ENCODE assay signal across 12 cellular contexts in genomic region chr4:101104264-101105052, GRCh38.
DNase-seq lines count a peak whose midpoint lies in the region; FAIRE-seq and TF ChIP-seq lines count a peak whose summit lies in the region.
"Had no signal": no experiment of that assay in that cellular context is flagged by ENCODE, and none has a peak within 500 bp of the region (broad histone marks: within the 10 kb centered on the region; RNA-seq: fewer than 3 reads in every experiment).

No MANE protein-coding gene starts in this region.

- TF ChIP-seq CTCF in HL-60 (IDR thresholded peaks at IDR 0.05; ENCODE audit: insufficient read depth, low read length) (no peak), endothelial cell (IDR thresholded peaks at IDR 0.05; ENCODE audit: unreplicated experiment) (no peak)

- H3K9me3 Mint-ChIP-seq in endothelial cell (ENCODE audit: unreplicated experiment), result no peaks in the 10 kb centered on the region

- peak overlapping the region; percentile 97 for H3K27ac Mint-ChIP-seq in endothelial cell (ENCODE audit: unreplicated experiment)

- DNase-seq in DMS53 treated with DMSO at 0.1 percent for 48 hours (lab: John Stamatoyannopoulos, UW; ENCODE audit: unreplicated experiment) (peak; percentile 7), GM19239 (ENCODE audit: insufficient read length, low spot score) (no peak), HL-60 (ENCODE audit: low read depth in 1 of 2, low spot score in 1 of 2) (no peak), endothelial cell (ENCODE audit: low spot score) (no peak), HuH-7 (ENCODE audit: low spot score) (no peak), NCI-H2171 (lab: John Stamatoyannopoulos, UW) (no peak), NCI-H2029 (lab: John Stamatoyannopoulos, UW) (no peak), SW480 (ENCODE audit: low spot score) (no peak)
- DNase-seq: Caco-2, Karpas-422, uterus, WERI-Rb-1 had no signal

- FAIRE-seq in GM19239 (lab: Jason Lieb, UNC), result peak; percentile 90

- peak overlapping the region; percentile 57 for H3K27ac ChIP-seq in HL-60 (replicated peaks)
- H3K27ac ChIP-seq: uterus, WERI-Rb-1 had no signal

- peaks cover 3% of the 10 kb centered on the region for H3K27me3 Mint-ChIP-seq in endothelial cell (ENCODE audit: unreplicated experiment)

- H3K36me3 Mint-ChIP-seq in endothelial cell (ENCODE audit: low read depth, unreplicated experiment), result peaks cover 5% of the 10 kb centered on the region

- no peak overlapping the region for H3K4me3 Mint-ChIP-seq in endothelial cell (ENCODE audit: unreplicated experiment)

- no peaks in the 10 kb centered on the region for H3K27me3 ChIP-seq in HL-60 (ENCODE audit: insufficient read depth, poor library complexity, severe bottlenecking)
- H3K27me3 ChIP-seq: uterus had no signal

- peaks cover 41% of the 10 kb centered on the region for H3K4me1 Mint-ChIP-seq in endothelial cell (ENCODE audit: unreplicated experiment)

- H3K4me3 ChIP-seq in HL-60 (replicated peaks; ENCODE audit: insufficient read depth, low read length), result no peak overlapping the region
- H3K4me3 ChIP-seq: uterus had no signal
